ENCODE assay signal across 11 cellular contexts in the genomic region with DNA sequence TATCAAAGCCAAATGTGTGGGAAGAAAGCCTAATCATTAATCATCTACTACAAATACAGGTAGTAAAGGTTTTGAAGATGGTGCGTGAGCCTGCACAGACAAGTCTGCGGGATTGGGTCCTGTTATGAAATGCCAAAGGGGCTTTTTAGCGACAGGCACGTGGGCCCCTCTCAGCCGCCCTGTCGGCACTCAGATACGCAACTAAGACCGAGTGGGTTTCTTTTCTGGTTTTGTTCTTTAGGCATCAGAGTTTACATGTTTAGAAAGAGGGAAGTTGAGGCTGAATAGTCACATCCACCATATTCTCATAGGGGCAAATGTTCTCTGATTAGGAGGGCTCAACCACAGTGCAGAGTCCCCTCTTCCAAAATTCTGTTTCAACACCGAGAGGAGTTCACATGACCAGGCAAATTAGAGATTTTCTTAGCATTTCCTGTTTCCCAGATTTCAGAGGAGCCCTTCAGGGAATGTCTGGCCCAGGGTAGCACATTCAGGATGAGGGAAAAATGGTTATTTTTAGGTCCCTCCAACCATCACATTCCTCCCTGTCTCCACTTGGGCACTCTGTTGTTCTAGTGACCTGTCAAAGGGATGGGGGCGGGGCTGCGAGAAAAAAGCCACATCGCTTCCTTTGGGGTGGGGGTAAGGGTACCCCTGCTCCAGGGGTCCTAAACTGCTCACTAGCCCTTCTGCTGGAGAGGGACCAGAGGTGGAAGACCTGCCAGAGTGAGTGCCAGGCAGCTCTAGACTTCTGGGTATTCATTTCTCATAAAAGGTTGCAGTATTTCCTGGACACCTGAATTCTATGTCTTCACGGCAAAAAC.
A peak's percentile ranks its signal among the peaks of the same experiment; 100 is the strongest.
DNase-seq lines count a peak whose midpoint lies in the region; ATAC-seq and TF ChIP-seq lines count a peak whose summit lies in the region.
"Had no signal": no experiment of that assay in that cellular context is flagged by ENCODE, and none has a peak within 500 bp of the region (broad histone marks: within the 10 kb centered on the region; RNA-seq: fewer than 3 reads in every experiment).

No MANE protein-coding gene starts in this region.

- intact Hi-C loops in CD8-positive, alpha-beta T cell (cut with DNase I, micrococcal nuclease), result loop anchor here in 1 of 2 experiments (5.0 kb wide), 1 partner anchor 443 kb away; a partner anchor contains a TSS
- intact Hi-C loops in activated naive CD4-positive, alpha-beta T cell treated with anti-CD3 and anti-CD28 coated beads for 36 hours (cut with micrococcal nuclease), result loop anchor here (2.0 kb wide), 3 partner anchors 36 to 790 kb away; a partner anchor contains a TSS
- intact Hi-C loops in naive thymus-derived CD4-positive, alpha-beta T cell (cut with micrococcal nuclease), result loop anchor here (2.0 to 10.0 kb wide), 5 partner anchors 36 to 636 kb away; a partner anchor contains a TSS

- no peaks in the 10 kb centered on the region for H3K27me3 Mint-ChIP-seq in CD8-positive, alpha-beta T cell (ENCODE audit: low read depth)
- H3K27me3 Mint-ChIP-seq in activated naive CD4-positive, alpha-beta T cell treated with anti-CD3 and anti-CD28 coated beads for 36 hours (ENCODE audit: low read depth), result no peaks in the 10 kb centered on the region
- H3K27me3 Mint-ChIP-seq in naive thymus-derived CD4-positive, alpha-beta T cell, result no peaks in the 10 kb centered on the region

- H3K4me3 Mint-ChIP-seq in CD8-positive, alpha-beta T cell, result peak overlapping the region; percentile 65
- peak overlapping the region; percentile 79 for H3K4me3 Mint-ChIP-seq in activated naive CD4-positive, alpha-beta T cell treated with anti-CD3 and anti-CD28 coated beads for 36 hours
- H3K4me3 Mint-ChIP-seq in naive thymus-derived CD4-positive, alpha-beta T cell, result peak overlapping the region; percentile 74 to 99 (median 88)
- H3K4me3 Mint-ChIP-seq: brain had no signal

- peaks cover 91% of the 10 kb centered on the region for H3K4me1 ChIP-seq in CD8-positive, alpha-beta T cell (ENCODE audit: insufficient read depth, low read length)
- H3K4me1 ChIP-seq in naive thymus-derived CD4-positive, alpha-beta T cell (ENCODE audit: control insufficient read depth in 2 of 2, insufficient read depth in 2 of 2, low read length in 2 of 2), result peaks cover 76 to 80% of the 10 kb centered on the region in 2 donors

- peaks cover 96% of the 10 kb centered on the region for H3K4me1 Mint-ChIP-seq in CD8-positive, alpha-beta T cell (ENCODE audit: low read depth)
- peaks cover 95% of the 10 kb centered on the region for H3K4me1 Mint-ChIP-seq in activated naive CD4-positive, alpha-beta T cell treated with anti-CD3 and anti-CD28 coated beads for 36 hours (ENCODE audit: low read depth)
- H3K4me1 Mint-ChIP-seq in naive thymus-derived CD4-positive, alpha-beta T cell, result peaks cover 76 to 98% (median 96%) of the 10 kb centered on the region in 7 donors

- no peak for ATAC-seq in CD8-positive, alpha-beta T cell
- peak; percentile 6 for ATAC-seq in HG03354 (IDR thresholded peaks at IDR 0.05; ENCODE audit: poor library complexity, severe bottlenecking, unreplicated experiment)
- no peak for ATAC-seq in naive thymus-derived CD4-positive, alpha-beta T cell

- POLR2A ChIA-PET in CD8-positive, alpha-beta T cell (lab: Charles Lee), result interaction anchor here (0.8 to 1.9 kb wide), 5 partner anchors 29 to 237 kb away, joined by 3 to 13 read pairs (median 4); a partner anchor contains a TSS
- POLR2A ChIA-PET in naive thymus-derived CD4-positive, alpha-beta T cell (lab: Charles Lee), result interaction anchor here (0.6 to 7.1 kb wide), 17 partner anchors 12 to 203 kb away, joined by 3 to 75 read pairs (median 7); a partner anchor contains a TSS

- no peak for TF ChIP-seq CTCF in CD8-positive, alpha-beta T cell (IDR thresholded peaks at IDR 0.05)

- H3K4me3 ChIP-seq in CD8-positive, alpha-beta T cell (ENCODE audit: low read depth, low read length), result peak overlapping the region; percentile 18
- H3K4me3 ChIP-seq in naive thymus-derived CD4-positive, alpha-beta T cell (ENCODE audit: low read length), result peak overlapping the region; percentile 40
- H3K4me3 ChIP-seq: lung had no signal

- H3K27me3 ChIP-seq in CD8-positive, alpha-beta T cell (ENCODE audit: insufficient read depth, low read length), result no peaks in the 10 kb centered on the region
- no peaks in the 10 kb centered on the region for H3K27me3 ChIP-seq in naive thymus-derived CD4-positive, alpha-beta T cell (ENCODE audit: control insufficient read depth in 2 of 2, insufficient read depth in 2 of 2, low read length in 2 of 2)

- peak overlapping the region; percentile 81 for H3K27ac ChIP-seq in CD8-positive, alpha-beta T cell (ENCODE audit: low read depth, low read length)
- H3K27ac ChIP-seq in naive thymus-derived CD4-positive, alpha-beta T cell (ENCODE audit: low read depth, low read length), result peak overlapping the region; percentile 90

- no peaks in the 10 kb centered on the region for H3K9me3 Mint-ChIP-seq in CD8-positive, alpha-beta T cell
- no peaks in the 10 kb centered on the region for H3K9me3 Mint-ChIP-seq in activated naive CD4-positive, alpha-beta T cell treated with anti-CD3 and anti-CD28 coated beads for 36 hours
- peaks cover 0 to 8% (median 0%) of the 10 kb centered on the region in 11 donors for H3K9me3 Mint-ChIP-seq in naive thymus-derived CD4-positive, alpha-beta T cell

- DNase-seq in CD8-positive, alpha-beta T cell, result no peak
- peak; percentile 41 for DNase-seq in activated naive CD4-positive, alpha-beta T cell treated with anti-CD3 and anti-CD28 coated beads for 36 hours
- DNase-seq in naive thymus-derived CD4-positive, alpha-beta T cell, result no peak
- no peak for DNase-seq in mesenteric fat pad (ENCODE audit: low spot score)
- no peak for DNase-seq in SIG-M5 (lab: John Stamatoyannopoulos, UW)
- DNase-seq in NCI-H774 (lab: John Stamatoyannopoulos, UW), result no peak
- DNase-seq in NCI-H1436 treated with DMSO at 0.1 percent for 48 hours (lab: John Stamatoyannopoulos, UW), result no peak
- DNase-seq: NCI-H345 had no signal

- no peaks in the 10 kb centered on the region for H3K9me3 ChIP-seq in CD8-positive, alpha-beta T cell (ENCODE audit: low read length)
- H3K9me3 ChIP-seq in naive thymus-derived CD4-positive, alpha-beta T cell (ENCODE audit: control insufficient read depth in 2 of 3, low read length in 3 of 3), result no peaks in the 10 kb centered on the region

- CTCF ChIA-PET in CD8-positive, alpha-beta T cell (lab: Charles Lee), result interaction anchor here (1.2 to 1.6 kb wide), 2 partner anchors 13 to 45 kb away, joined by 3 to 4 read pairs; no protein-coding TSS in a partner anchor
- CTCF ChIA-PET in activated naive CD4-positive, alpha-beta T cell treated with anti-CD3 and anti-CD28 coated beads for 36 hours (lab: Charles Lee), result interaction anchor here (1.5 to 2.1 kb wide), 2 partner anchors 151 to 158 kb away, joined by 5 to 11 read pairs; no protein-coding TSS in a partner anchor
- CTCF ChIA-PET in naive thymus-derived CD4-positive, alpha-beta T cell (lab: Charles Lee), result interaction anchor here (0.6 kb wide), 1 partner anchor 47 kb away, joined by 3 read pairs; no protein-coding TSS in a partner anchor

- H3K36me3 ChIP-seq in CD8-positive, alpha-beta T cell (ENCODE audit: insufficient read depth, low read length), result no peaks in the 10 kb centered on the region
- no peaks in the 10 kb centered on the region for H3K36me3 ChIP-seq in naive thymus-derived CD4-positive, alpha-beta T cell (ENCODE audit: control insufficient read depth in 2 of 3, insufficient read depth in 3 of 3, low read length in 3 of 3)

- peaks cover 5% of the 10 kb centered on the region for H3K36me3 Mint-ChIP-seq in CD8-positive, alpha-beta T cell
- peaks cover 8% of the 10 kb centered on the region for H3K36me3 Mint-ChIP-seq in activated naive CD4-positive, alpha-beta T cell treated with anti-CD3 and anti-CD28 coated beads for 36 hours (ENCODE audit: low read depth)
- peaks cover 2 to 41% (median 5%) of the 10 kb centered on the region in 5 donors for H3K36me3 Mint-ChIP-seq in naive thymus-derived CD4-positive, alpha-beta T cell
- H3K36me3 Mint-ChIP-seq: brain had no signal

- H3K27ac Mint-ChIP-seq in CD8-positive, alpha-beta T cell, result peak overlapping the region; percentile 98
- H3K27ac Mint-ChIP-seq in activated naive CD4-positive, alpha-beta T cell treated with anti-CD3 and anti-CD28 coated beads for 36 hours, result peak overlapping the region; percentile 99
- peak overlapping the region; percentile 93 to 99 (median 95) for H3K27ac Mint-ChIP-seq in naive thymus-derived CD4-positive, alpha-beta T cell
